8 cellular contexts compared by ENCODE assay signal in the genomic region with DNA sequence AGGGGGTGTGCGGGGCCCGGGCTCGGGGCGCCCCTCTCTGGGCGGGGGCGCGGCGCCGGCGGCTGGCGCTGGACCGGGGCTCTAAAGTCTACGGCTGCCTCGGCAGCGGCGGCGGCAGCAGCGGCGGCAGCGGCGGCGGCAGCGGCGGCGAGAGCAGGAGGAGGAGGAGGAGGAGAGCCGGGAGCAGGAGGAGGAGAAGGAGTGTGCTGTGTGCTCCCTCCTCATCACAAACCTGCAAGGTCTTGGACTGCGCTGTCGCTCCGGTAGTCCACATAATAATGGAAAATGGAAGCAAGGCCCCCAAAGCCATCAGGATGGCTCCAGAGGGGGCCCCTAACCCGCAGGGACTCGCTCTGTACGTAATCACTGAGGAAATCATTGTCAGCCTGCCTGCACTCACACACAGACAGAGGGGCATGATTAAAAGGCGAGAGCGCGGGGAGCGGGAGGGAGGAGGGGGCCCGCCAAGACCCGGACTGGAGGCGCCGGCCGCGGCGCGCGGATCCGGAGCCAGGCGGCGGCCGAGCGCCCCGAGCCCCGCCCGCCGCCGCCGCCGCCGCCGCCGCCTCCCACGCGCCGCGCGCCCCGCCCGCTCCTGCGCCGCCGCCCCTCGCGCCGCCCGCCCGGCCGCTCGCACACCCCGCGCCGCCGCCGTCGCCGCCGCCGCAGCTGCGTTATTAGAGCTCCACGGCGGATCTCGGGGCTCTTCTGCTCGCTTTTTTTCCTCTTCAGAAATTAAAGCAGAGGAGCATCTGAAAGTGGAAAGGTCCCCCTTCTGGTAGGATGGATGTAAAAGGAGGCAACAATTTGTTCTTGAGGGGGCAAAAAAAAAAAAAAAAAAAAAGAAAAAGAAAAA.
DNase-seq lines count a peak whose midpoint lies in the region; ATAC-seq, FAIRE-seq and TF ChIP-seq lines count a peak whose summit lies in the region.

TSS of gene ZNF521 (minus strand) at position 394 of the 856 bp plus-strand sequence. CDS start 1,220 bp downstream, outside the sequence.

- DNase-seq in 8988T (peak; percentile 95), GM18507 (ENCODE audit: extremely low spot score, insufficient read length, low read depth) (peak; percentile 25), NCI-H2171 treated with DMSO at 0.1 percent for 48 hours (lab: John Stamatoyannopoulos, UW) (peak; percentile 91), choroid plexus epithelial cell (ENCODE audit: low read depth) (peak; percentile 88), islet precursor cell (peak; percentile 91)

- H3K4me3 ChIP-seq in WI38 (ENCODE audit: low read depth, low read length) (peak within 1 kb of the TSS; percentile 84), choroid plexus epithelial cell (ENCODE audit: low read depth, low read length) (peak within 1 kb of the TSS; percentile 78), skin epidermis (peak within 1 kb of the TSS; percentile 36 to 66 (median 51))

- ATAC-seq in HG03066 (IDR thresholded peaks at IDR 0.05; ENCODE audit: low read depth, unreplicated experiment): peak; percentile 50

- 0 out of 2 replicates have a peak, but pooled peaks have one; percentile 14 for TF ChIP-seq CTCF in WI38 (IDR thresholded peaks at IDR 0.05; ENCODE audit: low read depth, low read length)
- peak; percentile 49 for TF ChIP-seq CTCF in choroid plexus epithelial cell (conservative IDR thresholded peaks at IDR 0.05; ENCODE audit: low read depth, low read length)

- FAIRE-seq in GM18507 (lab: Jason Lieb, UNC): no peak

- peak within 1 kb of the TSS; percentile 1 to 97 (median 87) for H3K27ac ChIP-seq in skin epidermis

Comparison
In these comparisons a context has a peak if more than half of its experiments do, and no peak if none do; other contexts are left out.
1. Peak in every context shown above with its lines: DNase-seq, ATAC-seq, H3K4me3 ChIP-seq and H3K27ac ChIP-seq.
2. DNase-seq: peak in every context shown above with its lines; median percentile 95 in 8988T; 91 in NCI-H2171 treated with DMSO at 0.1 percent for 48 hours; 91 in islet precursor cell; 88 in choroid plexus epithelial cell; 25 in GM18507.